9 cellular contexts compared by ENCODE assay signal in the genomic region with DNA sequence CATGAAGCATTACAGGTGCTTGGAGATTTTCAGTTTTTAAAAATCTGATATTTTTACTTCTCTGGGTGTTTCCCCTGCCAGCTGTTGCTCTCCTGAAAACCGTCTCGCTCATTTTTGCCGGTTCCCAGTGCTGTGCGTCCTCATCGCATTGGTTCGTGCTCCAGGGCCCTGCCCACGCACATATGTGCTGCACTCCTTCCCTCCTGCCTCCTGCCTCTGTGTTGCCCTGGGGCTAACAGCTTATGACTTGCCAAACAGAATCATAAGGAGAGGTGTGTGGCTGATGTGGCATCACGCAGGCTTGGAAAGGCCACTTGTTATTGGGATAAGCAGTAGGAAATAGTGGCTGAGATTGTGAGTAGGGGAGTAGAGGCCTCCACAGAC. TPM values are rescaled to one million over a fixed set of nuclear protein-coding genes. Genes with fewer than 3 reads are reported as not detected.
DNase-seq lines count a peak whose midpoint lies in the region; FAIRE-seq and TF ChIP-seq lines count a peak whose summit lies in the region.
"Had no signal": no experiment of that assay in that cellular context is flagged by ENCODE, and none has a peak within 500 bp of the region (broad histone marks: within the 10 kb centered on the region; RNA-seq: fewer than 3 reads in every experiment).

No MANE protein-coding gene starts in this region.

- CTCF ChIA-PET in CD8-positive, alpha-beta memory T cell (lab: Charles Lee), result interaction anchor here (0.6 to 1.4 kb wide), 3 partner anchors 9 to 700 kb away, joined by 3 to 5 read pairs (median 3); no protein-coding TSS in a partner anchor

- H3K36me3 Mint-ChIP-seq in CD8-positive, alpha-beta memory T cell, result no peaks in the 10 kb centered on the region

- no peaks in the 10 kb centered on the region for H3K9me3 Mint-ChIP-seq in CD8-positive, alpha-beta memory T cell

- H3K4me3 ChIP-seq in CD8-positive, alpha-beta memory T cell (ENCODE audit: low read length), result no peak overlapping the region
- peak overlapping the region; percentile 70 for H3K4me3 ChIP-seq in MM.1S (ENCODE audit: low read length)
- H3K4me3 ChIP-seq in coronary artery, result no peak overlapping the region
- H3K4me3 ChIP-seq in neural cell (ENCODE audit: low read length), result peak overlapping the region; percentile 17
- H3K4me3 ChIP-seq in WERI-Rb-1 (ENCODE audit: low read depth, low read length), result no peak overlapping the region

- peaks cover 15 to 21% (median 21%) of the 10 kb centered on the region in 3 donors for H3K4me1 Mint-ChIP-seq in CD8-positive, alpha-beta memory T cell

- H4K20me1 ChIP-seq in MM.1S (ENCODE audit: insufficient read depth, low read length), result no peaks in the 10 kb centered on the region
- H4K20me1 ChIP-seq in neural cell (ENCODE audit: insufficient read depth), result no peaks in the 10 kb centered on the region

- no peak for FAIRE-seq in RCC 7860 (lab: Jason Lieb, UNC)

- H3K4me2 ChIP-seq in MM.1S (ENCODE audit: low read depth, low read length) (peak overlapping the region; percentile 97), neural cell (ENCODE audit: low read length) (no peak overlapping the region)

- H3K27ac ChIP-seq in CD8-positive, alpha-beta memory T cell (ENCODE audit: low read depth, low read length), result no peak overlapping the region
- peak overlapping the region; percentile 41; the same call in 1 of the 2 replicates for H3K27ac ChIP-seq in MM.1S (ENCODE audit: low read length)
- H3K27ac ChIP-seq in coronary artery, result peak overlapping the region; percentile 90 to 95
- H3K27ac ChIP-seq in neural cell (ENCODE audit: low read length), result peak overlapping the region; percentile 67
- no peak overlapping the region for H3K27ac ChIP-seq in WERI-Rb-1

- no peak for TF ChIP-seq CTCF in MM.1S (IDR thresholded peaks at IDR 0.05; ENCODE audit: low read length)
- no peak for TF ChIP-seq CTCF in coronary artery (IDR thresholded peaks at IDR 0.05)
- TF ChIP-seq CTCF in neural cell (IDR thresholded peaks at IDR 0.05; ENCODE audit: poor library complexity, severe bottlenecking), result no peak
- no peak for TF ChIP-seq CTCF in WERI-Rb-1 (IDR thresholded peaks at IDR 0.05; ENCODE audit: low read depth, low read length)

- peak overlapping the region in 2 of 8 donors; percentile 55 to 66 for H3K27ac Mint-ChIP-seq in CD8-positive, alpha-beta memory T cell

- POLR2A ChIA-PET in CD8-positive, alpha-beta memory T cell (lab: Charles Lee), result no interaction called here

- peaks cover 8% of the 10 kb centered on the region for H3K27me3 ChIP-seq in CD8-positive, alpha-beta memory T cell (ENCODE audit: insufficient read depth, low read length, poor library complexity, severe bottlenecking)
- H3K27me3 ChIP-seq in MM.1S (replicated peaks; ENCODE audit: insufficient read depth, low read length) (no peaks in the 10 kb centered on the region), neural cell (ENCODE audit: insufficient read depth, low read depth, low read length) (peaks cover 15% of the 10 kb centered on the region), WERI-Rb-1 (ENCODE audit: insufficient read depth, low read depth, severe bottlenecking) (no peaks in the 10 kb centered on the region)

- H3K9ac ChIP-seq in MM.1S (ENCODE audit: low read length) (peak overlapping the region; percentile 34; the same call in 1 of the 2 replicates), neural cell (ENCODE audit: low read length) (peak overlapping the region; percentile 34)

- no peak for DNase-seq in CD8-positive, alpha-beta memory T cell
- DNase-seq in MM.1S (peak; percentile 56), coronary artery (ENCODE audit: low spot score) (no peak), WERI-Rb-1 (no peak), RCC 7860 (ENCODE audit: low spot score) (no peak), D341Med (ENCODE audit: low spot score) (no peak)
- no peak for DNase-seq in central memory CD4-positive, alpha-beta T cell
- DNase-seq: cerebellar nuclear complex had no signal

- H2AFZ ChIP-seq in MM.1S (ENCODE audit: low read length) (peak overlapping the region; percentile 68), neural cell (ENCODE audit: low read depth, low read length) (no peak overlapping the region)

- no peak for TF ChIP-seq RAD21 in neural cell (conservative IDR thresholded peaks at IDR 0.05)

- TF ChIP-seq EP300 in neural cell (conservative IDR thresholded peaks at IDR 0.05; ENCODE audit: poor library complexity, severe bottlenecking), result no peak

- no peaks in the 10 kb centered on the region for H3K9me3 ChIP-seq in CD8-positive, alpha-beta memory T cell (ENCODE audit: low read length)
- no peaks in the 10 kb centered on the region for H3K9me3 ChIP-seq in MM.1S (replicated peaks; ENCODE audit: insufficient read depth, low read length)
- H3K9me3 ChIP-seq in neural cell (ENCODE audit: low read length), result no peaks in the 10 kb centered on the region
- no peaks in the 10 kb centered on the region for H3K9me3 ChIP-seq in WERI-Rb-1 (ENCODE audit: severe bottlenecking)

- peaks cover 20 to 30% of the 10 kb centered on the region in 2 donors for H3K27me3 Mint-ChIP-seq in CD8-positive, alpha-beta memory T cell

- H3F3A ChIP-seq in MM.1S (ENCODE audit: insufficient read depth, low read length), result peaks cover 9% of the 10 kb centered on the region; the same call in 1 of the 2 replicates
- H3F3A ChIP-seq in neural cell (ENCODE audit: insufficient read depth, low read length, poor library complexity, severe bottlenecking), result no peaks in the 10 kb centered on the region

- no peaks in the 10 kb centered on the region for H3K36me3 ChIP-seq in CD8-positive, alpha-beta memory T cell (ENCODE audit: insufficient read depth, low read length)
- H3K36me3 ChIP-seq in MM.1S (replicated peaks; ENCODE audit: insufficient read depth, low read length) (no peaks in the 10 kb centered on the region), neural cell (ENCODE audit: insufficient read depth, low read length) (no peaks in the 10 kb centered on the region), WERI-Rb-1 (no peaks in the 10 kb centered on the region)

- H3K9me2 ChIP-seq in MM.1S (replicated peaks; ENCODE audit: insufficient read depth, low read length) (no peaks in the 10 kb centered on the region), neural cell (ENCODE audit: insufficient read depth, low read length) (no peaks in the 10 kb centered on the region)

- peaks cover 19% of the 10 kb centered on the region for H3K4me1 ChIP-seq in CD8-positive, alpha-beta memory T cell (ENCODE audit: insufficient read depth, low read length)
- peaks cover 17% of the 10 kb centered on the region for H3K4me1 ChIP-seq in MM.1S (ENCODE audit: low read length)

- peak overlapping the region; percentile 25 to 80 (median 50) for H3K4me3 Mint-ChIP-seq in CD8-positive, alpha-beta memory T cell

- H3K79me2 ChIP-seq in MM.1S (ENCODE audit: low read length), result no peaks in the 10 kb centered on the region
- no peaks in the 10 kb centered on the region for H3K79me2 ChIP-seq in neural cell (replicated peaks; ENCODE audit: insufficient read depth, low read length)

TF ChIP-seq in neural cell, 6 proteins besides CTCF, POLR2A, EP300 and RAD21:
- no peak for TF ChIP-seq POLR2AphosphoS5 (IDR thresholded peaks at IDR 0.05)
- no peak for TF ChIP-seq EZH2 (IDR thresholded peaks at IDR 0.05; ENCODE audit: borderline replicate concordance, insufficient read depth, low read length, poor library complexity, severe bottlenecking)
- no peak for TF ChIP-seq TAF1 (IDR thresholded peaks at IDR 0.05; ENCODE audit: low read depth)
- TF ChIP-seq SMC3 (conservative IDR thresholded peaks at IDR 0.05; ENCODE audit: poor library complexity), result no peak
- no peak for TF ChIP-seq MXI1 (conservative IDR thresholded peaks at IDR 0.05; ENCODE audit: poor library complexity, severe bottlenecking)
- TF ChIP-seq, protein P1, sequence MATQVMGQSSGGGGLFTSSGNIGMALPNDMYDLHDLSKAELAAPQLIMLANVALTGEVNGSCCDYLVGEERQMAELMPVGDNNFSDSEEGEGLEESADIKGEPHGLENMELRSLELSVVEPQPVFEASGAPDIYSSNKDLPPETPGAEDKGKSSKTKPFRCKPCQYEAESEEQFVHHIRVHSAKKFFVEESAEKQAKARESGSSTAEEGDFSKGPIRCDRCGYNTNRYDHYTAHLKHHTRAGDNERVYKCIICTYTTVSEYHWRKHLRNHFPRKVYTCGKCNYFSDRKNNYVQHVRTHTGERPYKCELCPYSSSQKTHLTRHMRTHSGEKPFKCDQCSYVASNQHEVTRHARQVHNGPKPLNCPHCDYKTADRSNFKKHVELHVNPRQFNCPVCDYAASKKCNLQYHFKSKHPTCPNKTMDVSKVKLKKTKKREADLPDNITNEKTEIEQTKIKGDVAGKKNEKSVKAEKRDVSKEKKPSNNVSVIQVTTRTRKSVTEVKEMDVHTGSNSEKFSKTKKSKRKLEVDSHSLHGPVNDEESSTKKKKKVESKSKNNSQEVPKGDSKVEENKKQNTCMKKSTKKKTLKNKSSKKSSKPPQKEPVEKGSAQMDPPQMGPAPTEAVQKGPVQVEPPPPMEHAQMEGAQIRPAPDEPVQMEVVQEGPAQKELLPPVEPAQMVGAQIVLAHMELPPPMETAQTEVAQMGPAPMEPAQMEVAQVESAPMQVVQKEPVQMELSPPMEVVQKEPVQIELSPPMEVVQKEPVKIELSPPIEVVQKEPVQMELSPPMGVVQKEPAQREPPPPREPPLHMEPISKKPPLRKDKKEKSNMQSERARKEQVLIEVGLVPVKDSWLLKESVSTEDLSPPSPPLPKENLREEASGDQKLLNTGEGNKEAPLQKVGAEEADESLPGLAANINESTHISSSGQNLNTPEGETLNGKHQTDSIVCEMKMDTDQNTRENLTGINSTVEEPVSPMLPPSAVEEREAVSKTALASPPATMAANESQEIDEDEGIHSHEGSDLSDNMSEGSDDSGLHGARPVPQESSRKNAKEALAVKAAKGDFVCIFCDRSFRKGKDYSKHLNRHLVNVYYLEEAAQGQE (IDR thresholded peaks at IDR 0.05; ENCODE audit: borderline replicate concordance), result no peak

RNA-seq across cellular contexts. Expression of a gene that starts 53.4 kb away (rescaled TPM):
- total RNA-seq in CD8-positive, alpha-beta memory T cell, result 10 to 100 TPM; 28.6 to 29.6 TPM
- polyA plus RNA-seq in CD8-positive, alpha-beta memory T cell, result 29.1 TPM
- 37.8 and 47.9 TPM in 2 replicates for polyA plus RNA-seq in neural cell
- polyA minus RNA-seq in neural cell, result 46.5 and 52.1 TPM in 2 replicates

RNA-seq across cellular contexts. Expression of a gene that starts 53.6 kb away (rescaled TPM):
- 10 to 100 TPM; 31.1 to 33.6 TPM for total RNA-seq in CD8-positive, alpha-beta memory T cell
- polyA plus RNA-seq in CD8-positive, alpha-beta memory T cell, result 24.6 TPM
- polyA plus RNA-seq in neural cell, result 90.4 and 95.8 TPM in 2 replicates
- 82.0 and 85.4 TPM in 2 replicates for polyA minus RNA-seq in neural cell

RNA-seq across cellular contexts. Expression of a gene that starts 54.5 kb away (rescaled TPM):
- total RNA-seq in CD8-positive, alpha-beta memory T cell, result 10 to 100 TPM; 85.8 to 90.0 TPM
- polyA plus RNA-seq in CD8-positive, alpha-beta memory T cell, result 251 TPM
- 308 and 406 TPM in 2 replicates for polyA plus RNA-seq in neural cell
- polyA minus RNA-seq in neural cell, result 64.5 and 82.5 TPM in 2 replicates

Comparison
In these comparisons a context has a peak if more than half of its experiments do, and no peak if none do; other contexts are left out.
1. H3K27ac ChIP-seq: peak in MM.1S (single experiment), coronary artery (2 of 2) and neural cell (single experiment); none in CD8-positive, alpha-beta memory T cell (single experiment) and WERI-Rb-1 (single experiment).
2. H3K4me3 ChIP-seq: peak in MM.1S (single experiment) and neural cell (single experiment); none in CD8-positive, alpha-beta memory T cell (single experiment), coronary artery (single experiment) and WERI-Rb-1 (single experiment).